Comparison of ENCODE assay signal across 13 cellular contexts in genomic region chr16:57507414-57508083, GRCh38. TPM values are rescaled to one million over a fixed set of nuclear protein-coding genes. Genes with fewer than 3 reads are reported as not detected.
DNase-seq lines count a peak whose midpoint lies in the region; ATAC-seq and TF ChIP-seq lines count a peak whose summit lies in the region.
"Had no signal": no experiment of that assay in that cellular context is flagged by ENCODE, and none has a peak within 500 bp of the region (broad histone marks: within the 10 kb centered on the region; RNA-seq: fewer than 3 reads in every experiment).

No MANE protein-coding gene starts in this region.

- intact Hi-C loops in sciatic nerve (cut with DNase I) = no loop called here

- TF ChIP-seq CTCF in mesothelial cell of epicardium (IDR thresholded peaks at IDR 0.05; ENCODE audit: unreplicated experiment) = no peak

- H3K4me1 ChIP-seq in NT2/D1 (ENCODE audit: insufficient read depth, insufficient read length) = peaks cover 29% of the 10 kb centered on the region

- H3K27ac Mint-ChIP-seq in mesothelial cell of epicardium = peak overlapping the region; percentile 83
- H3K27ac Mint-ChIP-seq: activated CD8-positive, alpha-beta T cell treated with anti-CD3 and anti-CD28 coated beads for 36 hours had no signal

- no peak for ATAC-seq in HG03457 (IDR thresholded peaks at IDR 0.05; ENCODE audit: unreplicated experiment)
- no peak for ATAC-seq in sciatic nerve
- ATAC-seq: activated CD8-positive, alpha-beta T cell treated with anti-CD3 and anti-CD28 coated beads for 36 hours had no signal

- H3K36me3 Mint-ChIP-seq in mesothelial cell of epicardium = peaks cover 2% of the 10 kb centered on the region
- H3K36me3 Mint-ChIP-seq: naive B cell had no signal

- DNase-seq in DMS 273 treated with DMSO at 0.1 percent for 48 hours (lab: John Stamatoyannopoulos, UW) (peak; percentile 55), NCI-H1417 (lab: John Stamatoyannopoulos, UW) (peak; percentile 32 to 97 (median 94)), NT2/D1 (ENCODE audit: low read depth, low spot score) (no peak), mesothelial cell of epicardium (ENCODE audit: low spot score in 2 of 2, unreplicated experiment in 2 of 2) (no peak), sciatic nerve (ENCODE audit: low spot score) (no peak), cerebellar nuclear complex (lab: John Stamatoyannopoulos, UW) (no peak)
- DNase-seq: activated CD8-positive, alpha-beta T cell treated with anti-CD3 and anti-CD28 coated beads for 36 hours; EL; naive B cell; NCI-H446 treated with DMSO at 0.1 percent for 48 hours had no signal

- H3K9me3 ChIP-seq in NT2/D1 (ENCODE audit: insufficient read depth, low read length) = no peaks in the 10 kb centered on the region

- no peak overlapping the region for H3K4me3 Mint-ChIP-seq in mesothelial cell of epicardium
- H3K4me3 Mint-ChIP-seq: activated CD8-positive, alpha-beta T cell treated with anti-CD3 and anti-CD28 coated beads for 36 hours; naive B cell had no signal

- H3K27me3 ChIP-seq in NT2/D1 (ENCODE audit: insufficient read depth, insufficient read length) = no peaks in the 10 kb centered on the region

- H3K9ac ChIP-seq in NT2/D1 (ENCODE audit: insufficient read length, low read depth) = peak overlapping the region; percentile 46

- peaks cover 5% of the 10 kb centered on the region for H3K36me3 ChIP-seq in NT2/D1 (ENCODE audit: insufficient read depth, insufficient read length, low read length)

- H3K4me1 Mint-ChIP-seq in mesothelial cell of epicardium = peaks cover 69% of the 10 kb centered on the region

- no peak overlapping the region for H3K4me3 ChIP-seq in NT2/D1 (ENCODE audit: insufficient read length, low read depth)

- H3K9me3 Mint-ChIP-seq in mesothelial cell of epicardium = no peaks in the 10 kb centered on the region
- H3K9me3 Mint-ChIP-seq: activated CD8-positive, alpha-beta T cell treated with anti-CD3 and anti-CD28 coated beads for 36 hours; naive B cell had no signal

- H3K27me3 Mint-ChIP-seq in mesothelial cell of epicardium (ENCODE audit: low read depth) = no peaks in the 10 kb centered on the region
- H3K27me3 Mint-ChIP-seq: activated CD8-positive, alpha-beta T cell treated with anti-CD3 and anti-CD28 coated beads for 36 hours had no signal

RNA-seq across cellular contexts. Expression of gene DOK4, which starts 21.3 kb away (rescaled TPM):
- total RNA-seq in mesothelial cell of epicardium = 79.0 to 83.6 TPM (median 83.6 TPM) in 3 replicates
- 22.6 TPM for total RNA-seq in sciatic nerve

RNA-seq across cellular contexts. Expression of gene CCDC102A, which starts 28.8 kb away (rescaled TPM):
- total RNA-seq in mesothelial cell of epicardium (30.6 to 31.9 TPM (median 31.3 TPM) in 3 replicates), sciatic nerve (14.3 TPM)

RNA-seq across cellular contexts. Expression of gene ADGRG5, which starts 34.9 kb away (rescaled TPM):
- total RNA-seq in mesothelial cell of epicardium = 1.1 to 1.3 TPM (median 1.3 TPM) in 3 replicates
- 1.2 TPM for total RNA-seq in sciatic nerve
- total RNA-seq: H4, MCF 10A had no signal

RNA-seq across cellular contexts. Expression of gene POLR2C, which starts 45.1 kb away (rescaled TPM):
- total RNA-seq in mesothelial cell of epicardium (62.1 to 69.1 TPM (median 65.0 TPM) in 3 replicates), sciatic nerve (42.6 TPM)

Comparison
In these comparisons a context has a peak if more than half of its experiments do, and no peak if none do; other contexts are left out.
1. DNase-seq: peak in DMS 273 treated with DMSO at 0.1 percent for 48 hours (single experiment) and NCI-H1417 (3 of 3); none in NT2/D1 (single experiment), mesothelial cell of epicardium (0 of 2), sciatic nerve (single experiment) and cerebellar nuclear complex (0 of 2).